In the genomic region with DNA sequence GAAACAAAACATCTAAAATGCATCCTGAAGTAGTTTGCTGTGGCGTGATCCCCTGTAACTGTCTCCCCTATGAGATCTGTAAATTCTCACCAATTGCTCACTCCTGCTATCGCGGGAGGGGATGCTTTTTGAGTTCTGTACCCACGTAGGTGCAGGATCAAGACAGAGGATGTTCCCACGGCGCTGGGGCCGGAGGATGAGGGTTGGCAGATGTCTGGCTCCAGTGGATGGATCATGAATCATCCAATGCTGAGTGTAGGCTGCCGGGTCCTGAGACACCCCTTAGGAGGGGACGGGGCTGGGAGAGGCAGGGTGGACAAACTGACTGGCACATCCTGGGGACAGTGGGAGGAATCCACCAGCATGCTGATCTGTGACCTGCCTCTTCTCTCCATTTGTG, we compare ENCODE assay signal across 23 cellular contexts.
"Had no signal": no experiment of that assay in that cellular context is flagged by ENCODE, and none has a peak within 500 bp of the region (broad histone marks: within the 10 kb centered on the region; RNA-seq: fewer than 3 reads in every experiment).

No MANE protein-coding gene starts in this region.

- H3K4me3 ChIP-seq: esophagus squamous epithelium, gastroesophageal sphincter, right lobe of liver, stomach, thyroid gland had no signal

- ATAC-seq: activated naive CD8-positive, alpha-beta T cell treated with anti-CD3 and anti-CD28 coated beads, Interleukin-2, amount 50 U/mL, for 24 hours; activated T-cell treated with anti-CD3 and anti-CD28 coated beads, Interleukin-2, amount 50 U/mL, for 4 hours; activated T-helper 17 cell treated with anti-CD3 and anti-CD28 coated beads, Interleukin-2, amount 50 U/mL, for 72 hours; gastroesophageal sphincter; left cardiac atrium; naive thymus-derived CD4-positive, alpha-beta T cell; right lobe of liver; stimulated activated naive B cell treated with anti-CD40 and anti-IgM and Interleukin-4, amounts not matched to agents 10 μg/mL and 1 μg/mL and 100 μg/mL, for 72 hours had no signal

- H3K27ac ChIP-seq: epithelial cell of prostate, esophagus squamous epithelium, gastroesophageal sphincter, right lobe of liver, stomach, thyroid gland had no signal

- DNase-seq: activated CD4-positive, alpha-beta memory T cell treated with anti-CD3 and anti-CD28 coated beads for 36 hours; activated CD4-positive, alpha-beta T cell treated with anti-CD3 and anti-CD28 coated beads, Interleukin-2, amount 10 ng/mL, durations not matched to agents 24 days and 14 days; activated CD4-positive, CD25-positive, alpha-beta regulatory T cell treated with anti-CD3 and anti-CD28 coated beads, Interleukin-2, amount 50 U/mL, for 72 hours; activated CD8-positive, alpha-beta memory T cell treated with anti-CD3 and anti-CD28 coated beads, Interleukin-2, amount 50 U/mL, for 48 hours; activated gamma-delta T cell treated with Interleukin-2 at 50 U/mL for 16 hours; activated naive CD8-positive, alpha-beta T cell treated with anti-CD3 and anti-CD28 coated beads, Interleukin-2, amount 50 U/mL, for 24 hours; activated T-cell treated with anti-CD3 and anti-CD28 coated beads, Interleukin-2, amount 50 U/mL, for 4 hours; esophagus squamous epithelium; hippocampal formation; left cardiac atrium; mammary epithelial cell; naive thymus-derived CD4-positive, alpha-beta T cell; right lobe of liver; small intestine; stimulated activated CD4-positive, alpha-beta T cell treated with anti-CD3 and anti-CD28 coated beads, Interleukin-4, amount 100 ng/mL, for 4 hours; stimulated activated CD8-positive, alpha-beta memory T cell treated with anti-CD3 and anti-CD28 coated beads, Interleukin-4, amount 100 ng/mL, for 48 hours; stimulated activated naive B cell treated with anti-CD40 and anti-IgM and Interleukin-4, amounts not matched to agents 10 μg/mL and 1 μg/mL and 100 μg/mL, for 72 hours; stomach; T-helper 2 cell; thyroid gland had no signal

- H3K4me1 ChIP-seq: esophagus squamous epithelium, gastroesophageal sphincter, right lobe of liver, stomach, thyroid gland had no signal

- H3K27me3 ChIP-seq: esophagus squamous epithelium, gastroesophageal sphincter, right lobe of liver, stomach, thyroid gland had no signal

- H3K36me3 ChIP-seq: esophagus squamous epithelium, gastroesophageal sphincter, right lobe of liver, stomach, thyroid gland had no signal

- H3K9me3 ChIP-seq: esophagus squamous epithelium, gastroesophageal sphincter, right lobe of liver, stomach, thyroid gland had no signal
